ENCODE assay signal across 30 cellular contexts in genomic region chr4:6055030-6055429, GRCh38. TPM values are rescaled to one million over a fixed set of nuclear protein-coding genes. Genes with fewer than 3 reads are reported as not detected.
DNase-seq lines count a peak whose midpoint lies in the region; TF ChIP-seq lines count a peak whose summit lies in the region.
"Had no signal": no experiment of that assay in that cellular context is flagged by ENCODE, and none has a peak within 500 bp of the region (broad histone marks: within the 10 kb centered on the region; RNA-seq: fewer than 3 reads in every experiment).

No MANE protein-coding gene starts in this region.

- no peak overlapping the region for H4K91ac ChIP-seq in neuronal stem cell (ENCODE audit: low read depth, low read length, poor library complexity)
- H4K91ac ChIP-seq in H9 (ENCODE audit: insufficient read length, low read depth, low read length), result no peak overlapping the region

- H3K79me1 ChIP-seq in neuronal stem cell (ENCODE audit: low read depth, low read length) (no peaks in the 10 kb centered on the region), mesendoderm (ENCODE audit: low read length) (no peaks in the 10 kb centered on the region), H9 (ENCODE audit: insufficient read depth, low read depth, low read length, poor library complexity, severe bottlenecking) (no peaks in the 10 kb centered on the region)

- no peaks in the 10 kb centered on the region for H4K20me1 ChIP-seq in H9 (ENCODE audit: control insufficient read depth, insufficient read depth, insufficient read length)
- H4K20me1 ChIP-seq: BLaER1 had no signal

- no peak overlapping the region for H3K4me3 Mint-ChIP-seq in H9
- H3K4me3 Mint-ChIP-seq: CD14-positive monocyte; CD4-positive, alpha-beta memory T cell; CD4-positive, CD25-positive, alpha-beta regulatory T cell; CD8-positive, alpha-beta memory T cell had no signal

- H3K9ac ChIP-seq in neuronal stem cell (ENCODE audit: low read depth, low read length, poor library complexity) (no peak overlapping the region), mesendoderm (ENCODE audit: low read length) (no peak overlapping the region), H9 (ENCODE audit: extremely low read depth, insufficient read length, low read length) (no peak overlapping the region)
- H3K9ac ChIP-seq: BLaER1 had no signal

- no peak overlapping the region for H2BK20ac ChIP-seq in H9 (ENCODE audit: low read depth, low read length, poor library complexity, severe bottlenecking)

- H3K4ac ChIP-seq in neuronal stem cell (ENCODE audit: low read length) (no peak overlapping the region), mesendoderm (ENCODE audit: low read depth, low read length) (no peak overlapping the region), H9 (ENCODE audit: low read depth, low read length) (no peak overlapping the region)

- WGBS in neuronal stem cell (ENCODE audit: extremely low coverage in 2 of 2, insufficient read length in 2 of 2, insufficient replicate concordance in 1 of 2), 2 donors, result no CpG with 5 or more reads among the region's 4 CpGs
- WGBS in mesendoderm (ENCODE audit: extremely low coverage, insufficient coverage, low lambda C conversion rate), result no CpG with 5 or more reads among the region's 4 CpGs
- WGBS in H9 (ENCODE audit: extremely low coverage, insufficient read length, low lambda C conversion rate), result no CpG with 5 or more reads among the region's 4 CpGs

- H3K27me3 Mint-ChIP-seq in H9 (ENCODE audit: low read depth), result peaks cover 3% of the 10 kb centered on the region
- H3K27me3 Mint-ChIP-seq: CD4-positive, alpha-beta memory T cell; CD8-positive, alpha-beta memory T cell had no signal

- peaks cover 0 to 6% of the 10 kb centered on the region in 2 donors for H3K36me3 ChIP-seq in neuronal stem cell (replicated peaks in 1 of 2; ENCODE audit: control insufficient read depth in 2 of 2, insufficient read depth in 2 of 2, low read length in 2 of 2)
- no peaks in the 10 kb centered on the region for H3K36me3 ChIP-seq in mesendoderm (ENCODE audit: control insufficient read depth, insufficient read depth, low read length)

- H2AK5ac ChIP-seq in neuronal stem cell (ENCODE audit: low read depth, low read length) (peak overlapping the region; percentile 62), mesendoderm (ENCODE audit: low read length) (no peak overlapping the region), H9 (ENCODE audit: insufficient read length, low read length) (no peak overlapping the region)

- no peak overlapping the region for H4K8ac ChIP-seq in neuronal stem cell (ENCODE audit: low read depth, low read length)
- no peak overlapping the region for H4K8ac ChIP-seq in mesendoderm (ENCODE audit: low read depth, low read length)
- H4K8ac ChIP-seq in H9 (replicated peaks; ENCODE audit: insufficient read length, low read depth, low read length), result no peak overlapping the region

- H3K9me3 ChIP-seq in neuronal stem cell (replicated peaks in 1 of 2; ENCODE audit: control insufficient read depth in 2 of 2, insufficient read depth in 1 of 2, low read depth in 1 of 2, low read length in 2 of 2) (peaks cover 23% of the 10 kb centered on the region in 2 donors), H9 (ENCODE audit: control insufficient read depth, low read depth, low read length) (no peaks in the 10 kb centered on the region)
- H3K9me3 ChIP-seq: BE2C had no signal

- H3K9me3 Mint-ChIP-seq in H9, result peaks cover 15 to 21% of the 10 kb centered on the region in 2 experiments

- intact Hi-C loops in posterior vena cava (cut with DNase I), result no loop called here

- no peak overlapping the region for H3K56ac ChIP-seq in mesendoderm (ENCODE audit: low read length)
- H3K56ac ChIP-seq in H9 (ENCODE audit: insufficient read length, low read depth, low read length), result no peak overlapping the region

- H3K4me1 ChIP-seq in neuronal stem cell (ENCODE audit: control insufficient read depth in 2 of 2, insufficient read depth in 1 of 2, low read depth in 1 of 2, low read length in 2 of 2), result peaks cover 0 to 2% of the 10 kb centered on the region in 2 donors
- no peaks in the 10 kb centered on the region for H3K4me1 ChIP-seq in mesendoderm (ENCODE audit: control insufficient read depth, low read depth, low read length)
- no peaks in the 10 kb centered on the region for H3K4me1 ChIP-seq in H9 (ENCODE audit: insufficient read depth, low read length)
- H3K4me1 ChIP-seq: BE2C had no signal

- TF ChIP-seq CTCF in H9 (conservative IDR thresholded peaks at IDR 0.05), result no peak

- H3K27me3 ChIP-seq in neuronal stem cell (ENCODE audit: control insufficient read depth in 3 of 3, insufficient read depth in 3 of 3, low read depth in 1 of 3, low read length in 3 of 3) (peaks cover 0 to 21% (median 0%) of the 10 kb centered on the region in 3 experiments), mesendoderm (ENCODE audit: insufficient read depth, low read length, poor library complexity) (no peaks in the 10 kb centered on the region), H9 (ENCODE audit: insufficient read depth, low read length) (no peaks in the 10 kb centered on the region)
- H3K27me3 ChIP-seq: BE2C had no signal

- H2BK120ac ChIP-seq in neuronal stem cell (ENCODE audit: low read depth, low read length) (no peak overlapping the region), mesendoderm (ENCODE audit: low read depth, low read length) (no peak overlapping the region), H9 (ENCODE audit: low read depth, low read length, poor library complexity, severe bottlenecking) (no peak overlapping the region)

- peak overlapping the region; percentile 13 for H3K18ac ChIP-seq in neuronal stem cell (ENCODE audit: low read length)
- H3K18ac ChIP-seq in mesendoderm (ENCODE audit: low read length), result no peak overlapping the region
- H3K18ac ChIP-seq in H9 (ENCODE audit: insufficient read length, low read depth, low read length), result no peak overlapping the region

- no peak overlapping the region for H3T11ph ChIP-seq in H9 (ENCODE audit: low read length)

- H3K23ac ChIP-seq in neuronal stem cell (ENCODE audit: low read depth, low read length, poor library complexity) (no peak overlapping the region), mesendoderm (ENCODE audit: low read length) (no peak overlapping the region), H9 (ENCODE audit: insufficient read length, low read depth, low read length) (no peak overlapping the region)

- no peak for DNase-seq in caudate nucleus (lab: John Stamatoyannopoulos, UW)
- no peak for DNase-seq in neuronal stem cell (ENCODE audit: low spot score)
- DNase-seq in posterior vena cava (ENCODE audit: low spot score), result peak; percentile 53
- DNase-seq in NCI-H526 treated with DMSO at 0.1 percent for 48 hours (lab: John Stamatoyannopoulos, UW), result no peak
- no peak for DNase-seq in mesendoderm
- DNase-seq in stimulated activated CD4-positive, alpha-beta T cell treated with anti-CD3 and anti-CD28 coated beads, Interleukin-4, amount 100 ng/mL, for 1 hour, result no peak
- DNase-seq in H9, result no peak
- DNase-seq: 8988T; ACHN; BE2C; C1 segment of cervical spinal cord; CD4-positive, alpha-beta memory T cell; CD4-positive, CD25-positive, alpha-beta regulatory T cell; CD8-positive, alpha-beta memory T cell; COR-L47; DMS 273 treated with DMSO at 0.1 percent for 48 hours; DMS153; DMS53; DMS79; DND-41; EL; GDM1 had no signal

- H2AFZ ChIP-seq in neuronal stem cell (ENCODE audit: low read length) (no peak overlapping the region), H9 (ENCODE audit: low read length) (no peak overlapping the region)

- H3K36me3 Mint-ChIP-seq in H9 (ENCODE audit: insufficient read depth in 1 of 3, low read depth in 3 of 3), result peaks cover 14 to 22% (median 17%) of the 10 kb centered on the region in 3 experiments
- H3K36me3 Mint-ChIP-seq: CD14-positive monocyte had no signal

- no peak overlapping the region for H3K14ac ChIP-seq in neuronal stem cell (ENCODE audit: low read length)
- H3K14ac ChIP-seq in H9 (ENCODE audit: insufficient read depth, low read length), result no peak overlapping the region

- no peak overlapping the region for H2BK5ac ChIP-seq in neuronal stem cell (ENCODE audit: low read length)
- H2BK5ac ChIP-seq in mesendoderm (ENCODE audit: low read length), result no peak overlapping the region
- no peak overlapping the region for H2BK5ac ChIP-seq in H9 (ENCODE audit: insufficient read length, low read length)

- H3K4me3 ChIP-seq in neuronal stem cell (ENCODE audit: low read length in 2 of 2) (no peak overlapping the region), mesendoderm (ENCODE audit: low read length) (no peak overlapping the region)
- H3K4me3 ChIP-seq: BLaER1, GM12878 had no signal

- H3K79me2 ChIP-seq in mesendoderm (ENCODE audit: control insufficient read depth, insufficient read depth, low read length), result no peaks in the 10 kb centered on the region
- no peaks in the 10 kb centered on the region for H3K79me2 ChIP-seq in H9 (ENCODE audit: insufficient read depth, low read length)

- H2BK12ac ChIP-seq in neuronal stem cell (ENCODE audit: low read length) (no peak overlapping the region), H9 (ENCODE audit: insufficient read length, low read depth, low read length) (no peak overlapping the region)

- no peak overlapping the region for H4K5ac ChIP-seq in mesendoderm (ENCODE audit: low read length)
- no peak overlapping the region for H4K5ac ChIP-seq in H9 (ENCODE audit: insufficient read length, low read depth, low read length)

- H3K27ac ChIP-seq in caudate nucleus (ENCODE audit: low read depth, low read length) (peak overlapping the region; percentile 3), neuronal stem cell (replicated peaks; ENCODE audit: low read length) (no peak overlapping the region), temporal lobe (ENCODE audit: low read depth, low read length) (peak overlapping the region; percentile 13), mesendoderm (ENCODE audit: low read depth, low read length) (no peak overlapping the region), H9 (ENCODE audit: insufficient read length, low read depth, low read length) (no peak overlapping the region)
- H3K27ac ChIP-seq: BLaER1 had no signal

- H2BK15ac ChIP-seq in neuronal stem cell (ENCODE audit: low read length) (no peak overlapping the region), mesendoderm (replicated peaks; ENCODE audit: low read depth) (no peak overlapping the region), H9 (ENCODE audit: low read depth, low read length) (no peak overlapping the region)

- H3K4me1 Mint-ChIP-seq in H9, result peaks cover 9 to 17% of the 10 kb centered on the region in 2 experiments
- H3K4me1 Mint-ChIP-seq: CD14-positive monocyte; CD4-positive, alpha-beta memory T cell; CD4-positive, CD25-positive, alpha-beta regulatory T cell; CD8-positive, alpha-beta memory T cell had no signal

- H3K27ac Mint-ChIP-seq in H9, result no peak overlapping the region
- H3K27ac Mint-ChIP-seq: CD14-positive monocyte; CD4-positive, alpha-beta memory T cell; CD4-positive, CD25-positive, alpha-beta regulatory T cell; CD8-positive, alpha-beta memory T cell had no signal

- no peaks in the 10 kb centered on the region for H3K23me2 ChIP-seq in H9 (ENCODE audit: insufficient read length, low read depth, low read length, poor library complexity, severe bottlenecking)

- H3K4me2 ChIP-seq in neuronal stem cell (ENCODE audit: insufficient read depth, low read length, poor library complexity, severe bottlenecking) (no peak overlapping the region), mesendoderm (ENCODE audit: low read length) (no peak overlapping the region), H9 (ENCODE audit: insufficient read depth, insufficient read length, low read length) (no peak overlapping the region)
- H3K4me2 ChIP-seq: BLaER1 had no signal

RNA-seq across cellular contexts. Expression of gene C4orf50, which starts 36.8 kb away (rescaled TPM):
- 0.01 TPM for polyA plus RNA-seq in neuronal stem cell (2013, experiment 1 of 2)
- polyA plus RNA-seq in neuronal stem cell (2013, experiment 2 of 2), result 0.01 TPM
- total RNA-seq in posterior vena cava, result not detected
- total RNA-seq in temporal lobe, result 11.3 TPM
- 0.15 TPM for polyA plus RNA-seq in mesendoderm (2013, experiment 1 of 2)
- 0.15 TPM for polyA plus RNA-seq in mesendoderm (2013, experiment 2 of 2)
- total RNA-seq in H9 (2021), result 0.17 and 0.18 TPM in 2 replicates
- total RNA-seq: A673, Daoy, G401 had no signal
- polyA plus RNA-seq: AG04450, CD14-positive monocyte had no signal

Comparison
In these comparisons a context has a peak if more than half of its experiments do, and no peak if none do; other contexts are left out.
1. H3K27ac ChIP-seq: peak in caudate nucleus (single experiment) and temporal lobe (single experiment); none in neuronal stem cell (single experiment), mesendoderm (single experiment) and H9 (single experiment).
2. RNA of gene C4orf50, which starts 36.8 kb away (total RNA-seq): 11.3 TPM in temporal lobe (single experiment); 0.17 to 0.18 TPM in H9 and not detected in posterior vena cava; every median in the first group is over 10 times any median in the second.